In genomic region chr4:48016141-48017107, GRCh38 we compare ENCODE assay signal across 1 cellular context.
TF ChIP-seq lines count a peak whose summit lies in the region.

CNGA1 (minus strand) TSS chr4:48016681; CDS start chr4:47952689, 63,992 bp downstream.
NIPAL1 (plus strand) TSS chr4:48016772; CDS start chr4:48016840, 68 bp downstream.

TF ChIP-seq in HepG2, 621 proteins besides CTCF, POLR2A, EP300 and RAD21 (continued from another document and continues in another):
- TF ChIP-seq ARID4A (CRISPR knock-in tag; IDR thresholded peaks at IDR 0.05; ENCODE audit: borderline replicate concordance) (peak; percentile 62; the same call in 1 of the 2 replicates), ZNF205 (CRISPR knock-in tag; IDR thresholded peaks at IDR 0.05) (peak; percentile 31; the same call in 1 of the 2 replicates), ZFY (CRISPR knock-in tag; IDR thresholded peaks at IDR 0.05) (peak; percentile 68), REPIN1 (CRISPR knock-in tag; IDR thresholded peaks at IDR 0.05; ENCODE audit: borderline replicate concordance, low read depth) (peak; percentile 41; the same call in 1 of the 2 replicates), E2F2 (CRISPR knock-in tag; IDR thresholded peaks at IDR 0.05; ENCODE audit: borderline replicate concordance) (no peak), ZNF24 (IDR thresholded peaks at IDR 0.05) (peak; percentile 89), CHD4 (IDR thresholded peaks at IDR 0.05; ENCODE audit: borderline replicate concordance, low read length) (no peak; the same call in 1 of the 2 replicates), EED (CRISPR knock-in tag; IDR thresholded peaks at IDR 0.05) (0 out of 2 replicates have a peak, but pooled peaks have one; percentile 5), PHF21A (CRISPR knock-in tag; IDR thresholded peaks at IDR 0.05) (peak; percentile 76), IKZF1 (IDR thresholded peaks at IDR 0.05) (no peak), ZNF607 (CRISPR knock-in tag; IDR thresholded peaks at IDR 0.05; ENCODE audit: borderline replicate concordance) (0 out of 2 replicates have a peak, but pooled peaks have one; percentile 27), MED13 (CRISPR knock-in tag; IDR thresholded peaks at IDR 0.05) (no peak), ZNF761 (CRISPR knock-in tag; conservative IDR thresholded peaks at IDR 0.05) (peak; percentile 54; the same call in 1 of the 2 replicates), CCDC6 (CRISPR knock-in tag; IDR thresholded peaks at IDR 0.05) (0 out of 2 replicates have a peak, but pooled peaks have one; percentile 25), PRDM4 (CRISPR knock-in tag; IDR thresholded peaks at IDR 0.05; ENCODE audit: borderline replicate concordance) (no peak), PRDM10 (CRISPR knock-in tag; IDR thresholded peaks at IDR 0.05; ENCODE audit: low read depth) (0 out of 2 replicates have a peak, but pooled peaks have one; percentile 10), SAP130 (CRISPR knock-in tag; IDR thresholded peaks at IDR 0.05; ENCODE audit: low read depth) (peak; percentile 21), FUBP1 (CRISPR knock-in tag; IDR thresholded peaks at IDR 0.05; ENCODE audit: borderline replicate concordance) (0 out of 2 replicates have a peak, but pooled peaks have one; percentile 41), ZBTB14 (CRISPR knock-in tag; IDR thresholded peaks at IDR 0.05) (no peak), SOX5 (CRISPR knock-in tag; IDR thresholded peaks at IDR 0.05; ENCODE audit: borderline replicate concordance) (peak; percentile 11; the same call in 1 of the 2 replicates), ZFX (CRISPR knock-in tag; IDR thresholded peaks at IDR 0.05; ENCODE audit: low read depth) (peak; percentile 85), POLR2G (IDR thresholded peaks at IDR 0.05; ENCODE audit: low read depth, low read length) (peak; percentile 57), ZNF230 (CRISPR knock-in tag; IDR thresholded peaks at IDR 0.05) (peak; percentile 73; the same call in 1 of the 2 replicates), TBX2 (CRISPR knock-in tag; IDR thresholded peaks at IDR 0.05; ENCODE audit: borderline replicate concordance) (peak; percentile 47), MTERF4 (CRISPR knock-in tag; IDR thresholded peaks at IDR 0.05) (peak; percentile 69), ARID5B (CRISPR knock-in tag; IDR thresholded peaks at IDR 0.05) (peak; percentile 59; the same call in 1 of the 2 replicates), ZNF343 (CRISPR knock-in tag; IDR thresholded peaks at IDR 0.05) (no peak), ZNF749 (CRISPR knock-in tag; IDR thresholded peaks at IDR 0.05; ENCODE audit: borderline replicate concordance) (0 out of 2 replicates have a peak, but pooled peaks have one; percentile 20), ZBTB37 (CRISPR knock-in tag; IDR thresholded peaks at IDR 0.05) (no peak), RBFOX2 (IDR thresholded peaks at IDR 0.05; ENCODE audit: low read depth, low read length) (peak; percentile 62; the same call in 1 of the 2 replicates), PHF20 (CRISPR knock-in tag; IDR thresholded peaks at IDR 0.05) (peak; percentile 36; the same call in 1 of the 2 replicates), SRSF4 (IDR thresholded peaks at IDR 0.05; ENCODE audit: low read depth, low read length, poor library complexity, severe bottlenecking) (no peak), SMAD9 (CRISPR knock-in tag; IDR thresholded peaks at IDR 0.05) (no peak), POGZ (CRISPR knock-in tag; IDR thresholded peaks at IDR 0.05) (peak; percentile 28; the same call in 1 of the 2 replicates)
